Comparison of ENCODE assay signal across 1 cellular context in genomic region chr5:74085782-74086181, GRCh38.
A peak's percentile ranks its signal among the peaks of the same experiment; 100 is the strongest.
TF ChIP-seq lines count a peak whose summit lies in the region.

No MANE protein-coding gene starts in this region.

TF ChIP-seq in Ishikawa, 13 proteins besides CTCF, POLR2A, EP300 and RAD21 (continued from another document):
- TF ChIP-seq EGR1 (IDR thresholded peaks at IDR 0.05), result no peak
- TF ChIP-seq YY1 (IDR thresholded peaks at IDR 0.05; ENCODE audit: low read depth), result 0 out of 2 replicates have a peak, but pooled peaks have one; percentile 14
- TF ChIP-seq ZBTB7A (IDR thresholded peaks at IDR 0.05; ENCODE audit: low read depth), result no peak
